Comparison of ENCODE assay signal across 1 cellular context in the genomic region with DNA sequence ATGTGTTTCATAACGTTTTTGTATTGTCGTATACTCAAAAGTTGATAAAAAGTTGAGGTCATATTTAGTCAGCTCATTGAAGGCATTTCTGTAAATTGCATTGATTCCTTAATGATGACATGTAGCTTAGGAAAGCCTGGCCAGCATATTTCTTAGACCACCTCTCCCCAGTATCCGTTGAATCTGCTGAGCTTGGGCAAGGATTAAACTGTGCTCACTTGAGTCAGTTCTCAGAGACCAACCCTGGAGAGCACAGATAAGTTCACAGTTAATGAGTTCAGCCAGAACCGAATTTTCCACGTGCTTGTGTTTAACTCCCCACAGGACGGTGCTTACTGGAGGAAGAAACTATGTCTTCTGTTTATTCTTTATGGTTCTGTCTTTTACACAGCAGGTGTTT.
A peak's percentile ranks its signal among the peaks of the same experiment; 100 is the strongest.
TF ChIP-seq lines count a peak whose summit lies in the region.

No MANE protein-coding gene starts in this region.

TF ChIP-seq in IMR-90, 13 proteins besides CTCF, POLR2A, EP300 and RAD21:
- TF ChIP-seq MAFK (IDR thresholded peaks at IDR 0.05; ENCODE audit: low read depth, low read length) (peak; percentile 74), CHD1 (IDR thresholded peaks at IDR 0.05; ENCODE audit: low read depth, low read length) (no peak), MAZ (IDR thresholded peaks at IDR 0.05; ENCODE audit: borderline replicate concordance, low read depth, low read length) (no peak), CEBPB (IDR thresholded peaks at IDR 0.05; ENCODE audit: low read depth, low read length) (peak; percentile 22; the same call in 1 of the 2 replicates)
